In the genomic region with DNA sequence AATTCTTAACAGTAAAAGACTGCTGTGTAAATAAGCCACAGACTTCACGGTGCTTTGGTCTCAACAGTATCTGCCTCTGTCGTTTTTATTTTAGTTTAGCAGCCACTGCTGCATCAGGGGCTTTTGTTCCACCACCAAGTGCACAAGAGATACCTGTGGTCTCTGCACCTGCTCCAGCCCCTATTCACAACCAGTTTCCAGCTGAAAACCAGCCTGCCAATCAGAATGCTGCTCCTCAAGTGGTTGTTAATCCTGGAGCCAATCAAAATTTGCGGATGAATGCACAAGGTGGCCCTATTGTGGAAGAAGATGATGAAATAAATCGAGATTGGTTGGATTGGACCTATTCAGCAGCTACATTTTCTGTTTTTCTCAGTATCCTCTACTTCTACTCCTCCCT, we compare ENCODE assay signal across 16 cellular contexts. TPM values are rescaled to one million over a fixed set of nuclear protein-coding genes. Genes with fewer than 3 reads are reported as not detected.
DNase-seq lines count a peak whose midpoint lies in the region; ATAC-seq lines count a peak whose summit lies in the region.
"Had no signal": no experiment of that assay in that cellular context is flagged by ENCODE, and none has a peak within 500 bp of the region (broad histone marks: within the 10 kb centered on the region; RNA-seq: fewer than 3 reads in every experiment).

No MANE protein-coding gene starts in this region.

- POLR2A ChIA-PET in naive thymus-derived CD8-positive, alpha-beta T cell (lab: Charles Lee), result interaction anchor here (1.3 kb wide), 2 partner anchors 9 to 27 kb away, joined by 3 read pairs; no protein-coding TSS in a partner anchor

- peak overlapping the region; percentile 93 for H3K27ac Mint-ChIP-seq in T-helper 17 cell
- H3K27ac Mint-ChIP-seq in naive thymus-derived CD8-positive, alpha-beta T cell, result peak overlapping the region; percentile 68 to 96 (median 92)

- H3K4me3 Mint-ChIP-seq in T-helper 17 cell, result no peak overlapping the region
- H3K4me3 Mint-ChIP-seq in naive thymus-derived CD8-positive, alpha-beta T cell, result peak overlapping the region in 8 of 10 donors; percentile 4 to 83 (median 61)

- DNase-seq in DMS53 (lab: John Stamatoyannopoulos, UW) (peak; percentile 41), DMS53 treated with DMSO at 0.1 percent for 48 hours (lab: John Stamatoyannopoulos, UW; ENCODE audit: unreplicated experiment) (no peak), NCI-H1092 (lab: John Stamatoyannopoulos, UW) (peak; percentile 15), T-helper 17 cell (no peak), HPDE6-E6E7 (ENCODE audit: extremely low spot score) (no peak), iPS-NIHi11 (ENCODE audit: low spot score) (no peak), dedifferentiated amniotic fluid mesenchymal stem cell (ENCODE audit: extremely low spot score) (no peak)
- DNase-seq in naive thymus-derived CD8-positive, alpha-beta T cell, result peak in 2 of 10 donors; percentile 17 to 40
- DNase-seq: 8988T; amniotic stem cell; EL; left ventricle myocardium inferior; NCI-H2171; SHP77; stimulated activated CD4-positive, alpha-beta T cell treated with anti-CD3 and anti-CD28 coated beads, Interleukin-4, amount 100 ng/mL, for 1 hour had no signal

- no peaks in the 10 kb centered on the region for H3K9me3 ChIP-seq in T-helper 17 cell (ENCODE audit: control insufficient read depth, low read length, poor library complexity, severe bottlenecking)
- H3K9me3 ChIP-seq: left ventricle myocardium inferior, ovary had no signal

- H3K27me3 Mint-ChIP-seq in T-helper 17 cell, result no peaks in the 10 kb centered on the region
- H3K27me3 Mint-ChIP-seq in naive thymus-derived CD8-positive, alpha-beta T cell, result no peaks in the 10 kb centered on the region

- H3K4me1 Mint-ChIP-seq in T-helper 17 cell, result peaks cover 45% of the 10 kb centered on the region
- peaks cover 30 to 61% (median 53%) of the 10 kb centered on the region in 4 donors for H3K4me1 Mint-ChIP-seq in naive thymus-derived CD8-positive, alpha-beta T cell

- ATAC-seq in T-helper 17 cell, result no peak
- ATAC-seq in naive thymus-derived CD8-positive, alpha-beta T cell, result peak; percentile 25 to 32

- H3K9me3 Mint-ChIP-seq in naive thymus-derived CD8-positive, alpha-beta T cell, result no peaks in the 10 kb centered on the region

- H3K36me3 Mint-ChIP-seq in T-helper 17 cell (ENCODE audit: low read depth), result peaks cover 9% of the 10 kb centered on the region
- H3K36me3 Mint-ChIP-seq in naive thymus-derived CD8-positive, alpha-beta T cell, result peaks cover 0 to 95% (median 38%) of the 10 kb centered on the region in 3 donors

RNA-seq across cellular contexts. Expression of gene HERPUD1, which starts 7.9 kb away (rescaled TPM):
- 100 to 1,000 TPM; 225 to 255 TPM for total RNA-seq in T-helper 17 cell
- total RNA-seq in naive thymus-derived CD8-positive, alpha-beta T cell, result 100 to 1,000 TPM; 190 to 214 TPM
- 10 to 100 TPM; 43.8 to 88.6 (median 57.6) TPM for polyA plus RNA-seq in naive thymus-derived CD8-positive, alpha-beta T cell

RNA-seq across cellular contexts. Expression of gene CETP, which starts 21.9 kb away (rescaled TPM):
- 1 to 10 TPM in 1 of 2 donors, not detected in 1; 2.3 TPM for total RNA-seq in T-helper 17 cell
- total RNA-seq in naive thymus-derived CD8-positive, alpha-beta T cell, result under 1 TPM in 1 of 2 experiments, not detected in 1; 0.27 TPM
- polyA plus RNA-seq in naive thymus-derived CD8-positive, alpha-beta T cell, result under 1 TPM in 2 of 3 donors, not detected in 1; 0.20 to 0.21 TPM

RNA-seq across cellular contexts. Expression of gene NLRC5, which starts 49.6 kb away (rescaled TPM):
- total RNA-seq in T-helper 17 cell, result 100 to 1,000 TPM; 381 to 578 TPM
- 100 to 1,000 TPM; 474 to 488 TPM for total RNA-seq in naive thymus-derived CD8-positive, alpha-beta T cell
- polyA plus RNA-seq in naive thymus-derived CD8-positive, alpha-beta T cell, result 100 to 1,000 TPM in 1 of 3 donors, 10 to 100 TPM in 2; 70.4 to 137 (median 80.0) TPM

Comparison
In these comparisons a context has a peak if more than half of its experiments do, and no peak if none do; other contexts are left out.
1. DNase-seq: peak in DMS53 (single experiment) and NCI-H1092 (single experiment); none in DMS53 treated with DMSO at 0.1 percent for 48 hours (single experiment), T-helper 17 cell (0 of 3), HPDE6-E6E7 (single experiment), iPS-NIHi11 (single experiment) and dedifferentiated amniotic fluid mesenchymal stem cell (single experiment).